In the genomic region with DNA sequence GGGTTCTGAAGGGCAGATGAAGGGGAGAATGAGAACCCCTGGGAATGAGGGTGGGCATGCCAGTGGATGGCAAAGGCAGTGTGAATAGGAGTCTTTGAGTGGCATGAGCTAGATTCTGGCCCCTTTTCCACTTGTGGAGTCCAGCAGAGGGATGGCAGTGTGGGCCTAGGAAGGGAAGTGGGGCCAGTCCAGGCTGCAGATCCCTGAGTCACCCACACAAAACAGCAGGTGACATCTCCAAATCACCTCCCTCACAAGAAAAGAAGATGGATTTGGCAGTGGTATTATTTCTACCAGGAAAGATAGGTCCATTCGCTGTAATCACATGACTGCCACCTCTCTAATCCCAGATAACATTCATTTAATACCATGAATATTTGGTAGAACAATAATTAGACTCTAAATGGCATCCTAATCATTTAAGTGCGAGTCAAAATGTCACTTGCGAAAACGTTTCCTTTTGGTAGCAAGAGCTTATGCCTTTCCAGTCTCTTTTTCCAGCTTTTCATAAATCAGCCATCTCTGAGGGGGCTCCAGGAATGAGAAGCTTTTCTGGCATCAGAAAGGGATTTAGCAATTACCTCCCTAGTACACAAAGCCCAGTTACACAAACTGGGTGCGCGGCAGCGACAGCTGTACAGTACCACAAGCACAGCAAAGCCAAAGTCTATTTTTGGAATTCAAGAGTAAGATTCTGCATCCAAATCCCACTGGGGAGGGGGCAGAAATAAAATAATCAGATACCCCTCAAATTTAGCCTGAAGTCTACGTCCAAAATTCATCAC, we compare ENCODE assay signal across 23 cellular contexts.
DNase-seq lines count a peak whose midpoint lies in the region; ATAC-seq and TF ChIP-seq lines count a peak whose summit lies in the region.
"Had no signal": no experiment of that assay in that cellular context is flagged by ENCODE, and none has a peak within 500 bp of the region (broad histone marks: within the 10 kb centered on the region; RNA-seq: fewer than 3 reads in every experiment).

No MANE protein-coding gene starts in this region.

- intact Hi-C loops in left ventricle myocardium inferior (cut with micrococcal nuclease) = no loop called here

- ATAC-seq in GM23338 = no peak
- ATAC-seq: CD8-positive, alpha-beta T cell; HepG2; lower lobe of right lung had no signal

- no peak for TF ChIP-seq CTCF in GM23338 (conservative IDR thresholded peaks at IDR 0.05; ENCODE audit: low read depth in 2 of 2)
- TF ChIP-seq CTCF in left ventricle myocardium inferior (IDR thresholded peaks at IDR 0.05; ENCODE audit: borderline replicate concordance) = no peak

- no peaks in the 10 kb centered on the region; the same call in 2 of the 3 replicates for H3K9me3 Mint-ChIP-seq in GM23338

- H4K20me1 ChIP-seq in GM23338 (replicated peaks; ENCODE audit: insufficient read depth) = no peaks in the 10 kb centered on the region

- peak overlapping the region; percentile 4 for H2AK5ac ChIP-seq in neuronal stem cell (ENCODE audit: low read depth, low read length)

- H3K4me1 Mint-ChIP-seq in GM23338 = peaks cover 21% of the 10 kb centered on the region
- H3K4me1 Mint-ChIP-seq: activated naive CD4-positive, alpha-beta T cell treated with anti-CD3 and anti-CD28 coated beads, Interleukin-2, amount 10 ng/mL, durations not matched to agents 7 days and 5 days had no signal

- H4K8ac ChIP-seq in neuronal stem cell (ENCODE audit: low read depth, low read length) = no peak overlapping the region

- H3K9me2 ChIP-seq in GM23338 (ENCODE audit: insufficient read depth) = peaks cover 5% of the 10 kb centered on the region; the same call in 1 of the 2 replicates

- no peaks in the 10 kb centered on the region for H3K79me2 ChIP-seq in GM23338 (replicated peaks; ENCODE audit: insufficient read depth)

- no peak overlapping the region for H3K27ac ChIP-seq in GM23338 (ENCODE audit: low read depth)
- peak overlapping the region; percentile 82 for H3K27ac ChIP-seq in SJCRH30
- peak overlapping the region; percentile 61 for H3K27ac ChIP-seq in left ventricle myocardium inferior (replicated peaks)
- H3K27ac ChIP-seq in neuronal stem cell (replicated peaks; ENCODE audit: low read length) = no peak overlapping the region
- H3K27ac ChIP-seq: HL-60, lower lobe of right lung had no signal

- no peaks in the 10 kb centered on the region for H3K79me1 ChIP-seq in neuronal stem cell (ENCODE audit: low read depth, low read length)

- no peak overlapping the region for H3K23ac ChIP-seq in neuronal stem cell (ENCODE audit: low read depth, low read length, poor library complexity)

- H2BK15ac ChIP-seq in neuronal stem cell (ENCODE audit: low read length) = no peak overlapping the region

- H3K27ac Mint-ChIP-seq in GM23338 = 0 out of 2 replicates have a peak overlapping the region, but pooled peaks have one; percentile 17
- H3K27ac Mint-ChIP-seq: activated naive CD4-positive, alpha-beta T cell treated with anti-CD3 and anti-CD28 coated beads, Interleukin-2, amount 10 ng/mL, durations not matched to agents 7 days and 5 days; B cell; CD8-positive, alpha-beta T cell; type B pancreatic cell had no signal

- H3F3A ChIP-seq in GM23338 (replicated peaks; ENCODE audit: low read depth) = no peaks in the 10 kb centered on the region

- peaks cover 5% of the 10 kb centered on the region for H3K27me3 Mint-ChIP-seq in GM23338 (ENCODE audit: insufficient read depth, low read depth, poor library complexity)
- H3K27me3 Mint-ChIP-seq: activated naive CD4-positive, alpha-beta T cell treated with anti-CD3 and anti-CD28 coated beads, Interleukin-2, amount 10 ng/mL, durations not matched to agents 7 days and 5 days; type B pancreatic cell had no signal

- H3K9me3 ChIP-seq in SJCRH30 (replicated peaks) (peaks cover 2% of the 10 kb centered on the region; the same call in 1 of the 2 replicates), left ventricle myocardium inferior (replicated peaks) (peaks cover 9% of the 10 kb centered on the region), neuronal stem cell (replicated peaks in 1 of 2; ENCODE audit: control insufficient read depth in 2 of 2, insufficient read depth in 1 of 2, low read depth in 1 of 2, low read length in 2 of 2) (peaks cover 0 to 18% of the 10 kb centered on the region in 2 donors)
- H3K9me3 ChIP-seq: lower lobe of right lung had no signal

- H3K14ac ChIP-seq in neuronal stem cell (ENCODE audit: low read length) = no peak overlapping the region

- no peak overlapping the region for H3K18ac ChIP-seq in neuronal stem cell (ENCODE audit: low read length)

- H2AFZ ChIP-seq in GM23338 (no peak overlapping the region), neuronal stem cell (ENCODE audit: low read length) (no peak overlapping the region)

- H3K4me3 ChIP-seq in GM23338 = no peak overlapping the region
- H3K4me3 ChIP-seq in SJCRH30 = peak overlapping the region; percentile 5; the same call in 1 of the 2 replicates
- H3K4me3 ChIP-seq in left ventricle myocardium inferior = peak overlapping the region; percentile 5
- H3K4me3 ChIP-seq in neuronal stem cell (ENCODE audit: low read length in 2 of 2) = no peak overlapping the region
- H3K4me3 ChIP-seq: lower lobe of right lung had no signal

- H3K4me2 ChIP-seq in GM23338 (no peak overlapping the region), neuronal stem cell (ENCODE audit: insufficient read depth, low read length, poor library complexity, severe bottlenecking) (no peak overlapping the region)

- H2BK12ac ChIP-seq in neuronal stem cell (ENCODE audit: low read length) = no peak overlapping the region

- no peak overlapping the region for H3K4me3 Mint-ChIP-seq in GM23338
- H3K4me3 Mint-ChIP-seq: activated naive CD4-positive, alpha-beta T cell treated with anti-CD3 and anti-CD28 coated beads, Interleukin-2, amount 10 ng/mL, durations not matched to agents 7 days and 5 days; B cell; CD8-positive, alpha-beta T cell; type B pancreatic cell had no signal

- H3K4ac ChIP-seq in neuronal stem cell (ENCODE audit: low read length) = no peak overlapping the region

- H2BK5ac ChIP-seq in neuronal stem cell (ENCODE audit: low read length) = no peak overlapping the region

- DNase-seq in GM23338 (ENCODE audit: low spot score) (no peak), SJCRH30 (peak; percentile 79 to 86), left ventricle myocardium inferior (no peak), neuronal stem cell (ENCODE audit: low spot score) (no peak), medulla oblongata (ENCODE audit: extremely low spot score) (no peak), ecto neural progenitor cell (ENCODE audit: low spot score) (no peak), SIG-M5 (lab: John Stamatoyannopoulos, UW) (no peak), hippocampal formation (lab: John Stamatoyannopoulos, UW) (no peak)
- DNase-seq: activated CD4-positive, CD25-positive, alpha-beta regulatory T cell; activated naive CD4-positive, alpha-beta T cell treated with anti-CD3 and anti-CD28 coated beads, Interleukin-2, amount 10 ng/mL, durations not matched to agents 7 days and 5 days; amniotic stem cell; CD8-positive, alpha-beta T cell; Kasumi-1; lower lobe of right lung; NCI-H187 treated with DMSO at 0.1 percent for 48 hours; NCI-H2171 treated with DMSO at 0.1 percent for 48 hours; NCI-H526; nucleus accumbens; stimulated activated CD4-positive, alpha-beta T cell treated with anti-CD3 and anti-CD28 coated beads, Interleukin-4, amount 100 ng/mL, for 1 hour had no signal

- no CpG with 5 or more reads among the region's 8 CpGs for WGBS in neuronal stem cell (ENCODE audit: extremely low coverage in 2 of 2, insufficient read length in 2 of 2, insufficient replicate concordance in 1 of 2), 2 donors

- no peak overlapping the region for H3K9ac ChIP-seq in neuronal stem cell (ENCODE audit: low read depth, low read length, poor library complexity)

- H2BK120ac ChIP-seq in neuronal stem cell (ENCODE audit: low read depth, low read length) = no peak overlapping the region

- H3K4me1 ChIP-seq in GM23338 (ENCODE audit: insufficient read depth) (peaks cover 25% of the 10 kb centered on the region), SJCRH30 (peaks cover 28% of the 10 kb centered on the region), left ventricle myocardium inferior (peaks cover 45% of the 10 kb centered on the region), neuronal stem cell (ENCODE audit: control insufficient read depth in 2 of 2, insufficient read depth in 1 of 2, low read depth in 1 of 2, low read length in 2 of 2) (peaks cover 0 to 14% of the 10 kb centered on the region in 2 donors)

- H3K36me3 Mint-ChIP-seq in GM23338 (ENCODE audit: low read depth) = peaks cover 9% of the 10 kb centered on the region; the same call in 2 of the 3 replicates
- H3K36me3 Mint-ChIP-seq: activated naive CD4-positive, alpha-beta T cell treated with anti-CD3 and anti-CD28 coated beads, Interleukin-2, amount 10 ng/mL, durations not matched to agents 7 days and 5 days; CD8-positive, alpha-beta T cell had no signal

- H3K36me3 ChIP-seq in GM23338 (ENCODE audit: insufficient read depth) = no peaks in the 10 kb centered on the region
- H3K36me3 ChIP-seq in SJCRH30 = peaks cover 6% of the 10 kb centered on the region
- H3K36me3 ChIP-seq in left ventricle myocardium inferior = no peaks in the 10 kb centered on the region
- H3K36me3 ChIP-seq in neuronal stem cell (replicated peaks in 1 of 2; ENCODE audit: control insufficient read depth in 2 of 2, insufficient read depth in 2 of 2, low read length in 2 of 2) = peaks cover 0 to 2% of the 10 kb centered on the region in 2 donors
- H3K36me3 ChIP-seq: lower lobe of right lung had no signal

- no peaks in the 10 kb centered on the region for H3K27me3 ChIP-seq in GM23338 (ENCODE audit: insufficient read depth)
- no peaks in the 10 kb centered on the region for H3K27me3 ChIP-seq in SJCRH30
- H3K27me3 ChIP-seq in left ventricle myocardium inferior (ENCODE audit: low read depth) = no peaks in the 10 kb centered on the region
- no peaks in the 10 kb centered on the region for H3K27me3 ChIP-seq in neuronal stem cell (ENCODE audit: control insufficient read depth in 3 of 3, insufficient read depth in 3 of 3, low read depth in 1 of 3, low read length in 3 of 3)

- H4K91ac ChIP-seq in neuronal stem cell (ENCODE audit: low read depth, low read length, poor library complexity) = no peak overlapping the region

TF ChIP-seq in GM23338, 12 proteins besides CTCF, POLR2A, EP300 and RAD21 (continues in another document):
- no peak for TF ChIP-seq STAT1 (IDR thresholded peaks at IDR 0.05; ENCODE audit: unreplicated experiment)

Comparison
In these comparisons a context has a peak if more than half of its experiments do, and no peak if none do; other contexts are left out.
1. DNase-seq: peak in SJCRH30 (2 of 2); none in GM23338 (single experiment), left ventricle myocardium inferior (single experiment), neuronal stem cell (single experiment), medulla oblongata (single experiment), ecto neural progenitor cell (single experiment), SIG-M5 (single experiment) and hippocampal formation (0 of 2).
2. H3K27ac ChIP-seq: peak in SJCRH30 (single experiment) and left ventricle myocardium inferior (single experiment); none in GM23338 (single experiment) and neuronal stem cell (single experiment).
3. H3K4me3 ChIP-seq: peak in SJCRH30 (single experiment) and left ventricle myocardium inferior (single experiment); none in GM23338 (single experiment) and neuronal stem cell (0 of 2).